Comparison of ENCODE assay signal across 23 cellular contexts in the genomic region with DNA sequence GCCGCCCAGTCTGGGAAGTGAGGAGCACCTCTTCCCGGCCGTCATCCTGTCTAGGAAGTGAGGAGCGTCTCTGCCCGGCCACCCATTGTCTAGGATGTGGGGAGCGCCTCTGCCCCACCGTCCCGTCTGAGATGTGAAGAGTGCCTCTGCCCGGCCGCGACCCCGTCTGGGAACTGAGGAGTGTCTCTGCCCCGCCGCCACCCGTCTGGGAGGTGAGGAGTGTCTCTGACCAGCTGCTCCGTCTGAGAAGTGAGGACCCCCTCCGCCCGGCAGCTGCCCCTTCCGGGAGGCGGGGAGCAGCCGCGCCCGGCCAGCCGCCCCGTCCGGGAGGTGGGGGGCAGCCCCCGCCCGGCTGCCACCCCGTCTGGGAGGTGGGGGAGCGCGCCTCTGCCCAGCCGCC. TPM values are rescaled to one million over a fixed set of nuclear protein-coding genes. Genes with fewer than 3 reads are reported as not detected.
"Had no signal": no experiment of that assay in that cellular context is flagged by ENCODE, and none has a peak within 500 bp of the region (broad histone marks: within the 10 kb centered on the region; RNA-seq: fewer than 3 reads in every experiment).

No MANE protein-coding gene starts in this region.

RNA-seq across cellular contexts. Expression of a gene that starts 9.1 kb away (rescaled TPM):
- total RNA-seq: naive thymus-derived CD4-positive, alpha-beta T cell; naive thymus-derived CD8-positive, alpha-beta T cell; natural killer cell; natural killer cell treated with Interleukin-12 subunit alpha and Interleukin-12 subunit beta and Interleukin-15 and Interleukin-18, amount 100 ng/mL, for 72 hours; neural crest cell; occipital lobe; omental fat pad; osteoblast; osteocyte; progenitor cell of endocrine pancreas; prostate gland; pulmonary artery endothelial cell; renal cortical epithelial cell; right atrium auricular region; right cardiac atrium; right lobe of liver; sciatic nerve; sigmoid colon; smooth muscle cell; spleen had no signal
- polyA plus RNA-seq: naive thymus-derived CD4-positive, alpha-beta T cell; naive thymus-derived CD8-positive, alpha-beta T cell; neural cell; ovary; right cardiac atrium; sigmoid colon; small intestine; smooth muscle cell; spleen had no signal

RNA-seq across cellular contexts. Expression of a gene that starts 34.5 kb away (rescaled TPM):
- total RNA-seq: naive thymus-derived CD8-positive, alpha-beta T cell; natural killer cell had no signal
- polyA plus RNA-seq: naive thymus-derived CD4-positive, alpha-beta T cell; naive thymus-derived CD8-positive, alpha-beta T cell had no signal
